8 cellular contexts compared by ENCODE assay signal in genomic region chr22:26673485-26673884, GRCh38. TPM values are rescaled to one million over a fixed set of nuclear protein-coding genes. Genes with fewer than 3 reads are reported as not detected.
DNase-seq lines count a peak whose midpoint lies in the region; ATAC-seq and TF ChIP-seq lines count a peak whose summit lies in the region.

No MANE protein-coding gene starts in this region.

- H3K4me1 ChIP-seq in DND-41 (ENCODE audit: insufficient read depth, low read length) (peaks cover 49% of the 10 kb centered on the region), mucosa of descending colon (ENCODE audit: low read depth) (peaks cover 10% of the 10 kb centered on the region), aorta (ENCODE audit: control insufficient read depth in 1 of 2, insufficient read depth in 2 of 2, low read length in 2 of 2) (no peaks in the 10 kb centered on the region)

- peaks cover 22% of the 10 kb centered on the region for H3K36me3 ChIP-seq in DND-41 (ENCODE audit: insufficient read depth, low read length)
- H3K36me3 ChIP-seq in mucosa of descending colon (ENCODE audit: low read depth): no peaks in the 10 kb centered on the region
- no peaks in the 10 kb centered on the region for H3K36me3 ChIP-seq in aorta (ENCODE audit: control insufficient read depth in 1 of 2, insufficient read depth in 2 of 2, low read length in 1 of 2)

- H3K27ac ChIP-seq in DND-41 (ENCODE audit: low read length): peak overlapping the region; percentile 92
- H3K27ac ChIP-seq in RWPE1: peak overlapping the region; percentile 100
- peak overlapping the region; percentile 50 to 91 for H3K27ac ChIP-seq in aorta (ENCODE audit: low read depth in 1 of 2, low read length in 2 of 2)

- H3K9ac ChIP-seq in DND-41 (ENCODE audit: low read depth, low read length): peak overlapping the region; percentile 99

- DNase-seq in DND-41 (no peak), RWPE1 (ENCODE audit: low spot score) (peak; percentile 35), cardiac fibroblast (ENCODE audit: low read depth in 2 of 2) (peak in 1 of 2 donors; percentile 59), mucosa of descending colon (no peak), aorta (no peak), KBM-7 (no peak), DMS 273 treated with DMSO at 0.1 percent for 48 hours (lab: John Stamatoyannopoulos, UW) (no peak)

- intact Hi-C loops in mucosa of descending colon (cut with DNase I, micrococcal nuclease): no loop called here
- intact Hi-C loops in aorta (cut with DNase I): no loop called here

- H3K9me3 ChIP-seq in DND-41 (ENCODE audit: insufficient read depth, low read length, severe bottlenecking) (no peaks in the 10 kb centered on the region), mucosa of descending colon (no peaks in the 10 kb centered on the region), aorta (ENCODE audit: control insufficient read depth, low read length) (no peaks in the 10 kb centered on the region)

- 11 to 30% methylated on average over 4 of the region's 4 CpGs for WGBS in aorta, 2 donors

- POLR2A ChIA-PET in RWPE1 (lab: Yijun Ruan, JAX; ENCODE audit: low non-redundant PET): interaction anchor here (0.6 kb wide), 1 partner anchor 1770 kb away, joined by 3 read pairs; no protein-coding TSS in a partner anchor

- CTCF ChIA-PET in RWPE1 (lab: Yijun Ruan, JAX): interaction anchor here (0.7 kb wide), 1 partner anchor 1101 kb away, joined by 3 read pairs; no protein-coding TSS in a partner anchor

- H2AFZ ChIP-seq in DND-41 (ENCODE audit: low read depth, low read length): peak overlapping the region; percentile 88

- H3K27me3 ChIP-seq in DND-41 (ENCODE audit: insufficient read depth, low read length, poor library complexity) (no peaks in the 10 kb centered on the region), aorta (ENCODE audit: control insufficient read depth in 1 of 2, insufficient read depth in 2 of 2, low read length in 1 of 2) (no peaks in the 10 kb centered on the region)

- TF ChIP-seq CTCF in DND-41 (IDR thresholded peaks at IDR 0.05; ENCODE audit: borderline replicate concordance, extremely low read depth, low read length, poor library complexity, severe bottlenecking): no peak
- TF ChIP-seq CTCF in RWPE1 (conservative IDR thresholded peaks at IDR 0.05; ENCODE audit: low read depth): no peak
- TF ChIP-seq CTCF in cardiac fibroblast (IDR thresholded peaks at IDR 0.05; ENCODE audit: low read depth, low read length): no peak
- TF ChIP-seq CTCF in mucosa of descending colon (IDR thresholded peaks at IDR 0.05): no peak

- peak overlapping the region; percentile 99 for H3K4me3 ChIP-seq in DND-41 (ENCODE audit: low read depth in 1 of 2, low read length in 2 of 2)
- H3K4me3 ChIP-seq in cardiac fibroblast (replicated peaks in 1 of 2; ENCODE audit: low read depth in 2 of 2, low read length in 2 of 2): peak overlapping the region; percentile 74 to 90
- peak overlapping the region; percentile 56 for H3K4me3 ChIP-seq in mucosa of descending colon
- peak overlapping the region; percentile 15 to 60 for H3K4me3 ChIP-seq in aorta (ENCODE audit: low read length in 2 of 2)

- in situ Hi-C loops in KBM-7 (cut with MboI; ENCODE audit: low pct_unique_long_range_greater_than_20kb, low sequenced_read_pairs): no loop called here

- H3K79me2 ChIP-seq in DND-41 (ENCODE audit: insufficient read depth, low read length): peaks cover 52% of the 10 kb centered on the region

- no peak for ATAC-seq in DND-41 (ENCODE audit: insufficient read depth, low read depth)
- peak; percentile 10 for ATAC-seq in mucosa of descending colon
- no peak for ATAC-seq in aorta (ENCODE audit: low FRiP score)
- no peak for ATAC-seq in HG02642 (IDR thresholded peaks at IDR 0.05; ENCODE audit: poor library complexity, unreplicated experiment)

- peak overlapping the region; percentile 99 for H3K4me2 ChIP-seq in DND-41 (ENCODE audit: insufficient read depth, low read length)

- peaks cover 25% of the 10 kb centered on the region for H4K20me1 ChIP-seq in DND-41 (ENCODE audit: insufficient read depth, low read length)

RNA-seq across cellular contexts. Expression of gene MIAT, which starts 16.1 kb away (rescaled TPM):
- total RNA-seq in mucosa of descending colon: 1 to 10 TPM; 3.3 to 7.1 (median 3.5) TPM
- total RNA-seq in aorta: 1 to 10 TPM; 1.6 to 5.0 TPM
- under 1 TPM in 1 of 2 donors, not detected in 1; 0.28 TPM for polyA plus RNA-seq in aorta

RNA-seq across cellular contexts. Expression of gene CRYBA4, which starts 51.7 kb away (rescaled TPM):
- total RNA-seq in mucosa of descending colon (not detected), aorta (not detected)
- not detected for polyA plus RNA-seq in aorta

RNA-seq across cellular contexts. Expression of gene CRYBB1, which starts 55.7 kb away (rescaled TPM):
- 1 to 10 TPM in 1 of 3 donors, not detected in 2; 1.0 TPM for total RNA-seq in mucosa of descending colon
- 1 to 10 TPM; 1.4 TPM for total RNA-seq in aorta
- 1 to 10 TPM in 1 of 2 donors, under 1 TPM in 1; 0.43 to 4.4 TPM for polyA plus RNA-seq in aorta

Comparison
In these comparisons a context has a peak if more than half of its experiments do, and no peak if none do; other contexts are left out.
1. H3K4me3 ChIP-seq: peak in every context shown above with its lines; median percentile 99 in DND-41; 82 in cardiac fibroblast; 56 in mucosa of descending colon; 38 in aorta.